12 cellular contexts compared by ENCODE assay signal in genomic region chr1:159091547-159092397, GRCh38. TPM values are rescaled to one million over a fixed set of nuclear protein-coding genes. Genes with fewer than 3 reads are reported as not detected.
DNase-seq lines count a peak whose midpoint lies in the region; ATAC-seq and TF ChIP-seq lines count a peak whose summit lies in the region.
"Had no signal": no experiment of that assay in that cellular context is flagged by ENCODE, and none has a peak within 500 bp of the region (broad histone marks: within the 10 kb centered on the region; RNA-seq: fewer than 3 reads in every experiment).

No MANE protein-coding gene starts in this region.

- peaks cover 2% of the 10 kb centered on the region for H3K27me3 Mint-ChIP-seq in activated CD4-positive, alpha-beta T cell treated with anti-CD3 and anti-CD28 coated beads for 36 hours

- H3K4me1 Mint-ChIP-seq in activated CD4-positive, alpha-beta T cell treated with anti-CD3 and anti-CD28 coated beads for 36 hours = peaks cover 51% of the 10 kb centered on the region

- no peaks in the 10 kb centered on the region for H3K27me3 ChIP-seq in smooth muscle cell (ENCODE audit: low read depth)

- no peaks in the 10 kb centered on the region for H3K36me3 ChIP-seq in smooth muscle cell (ENCODE audit: low read depth)

- H3F3A ChIP-seq in smooth muscle cell (ENCODE audit: low read depth) = peaks cover 9% of the 10 kb centered on the region

- H3K27ac ChIP-seq in smooth muscle cell (ENCODE audit: low read depth) = peak overlapping the region; percentile 81

- CTCF ChIA-PET in activated CD4-positive, alpha-beta T cell treated with anti-CD3 and anti-CD28 coated beads for 36 hours (lab: Charles Lee) = interaction anchor here (0.5 to 5.2 kb wide), 2 partner anchors 15 to 302 kb away, joined by 3 to 76 read pairs; partner anchors contain the start of gene AIM2

- POLR2A ChIA-PET in activated CD4-positive, alpha-beta T cell treated with anti-CD3 and anti-CD28 coated beads for 36 hours (lab: Charles Lee) = interaction anchor here (4.1 kb wide), 1 partner anchor 14 kb away, joined by 61 read pairs; the partner anchor contains the start of gene AIM2

- no peaks in the 10 kb centered on the region for H3K9me3 ChIP-seq in smooth muscle cell (replicated peaks; ENCODE audit: low read depth)

- H3K4me1 ChIP-seq in smooth muscle cell (ENCODE audit: low read depth) = no peaks in the 10 kb centered on the region

- ATAC-seq in activated CD4-positive, alpha-beta T cell treated with anti-CD3 and anti-CD28 coated beads for 36 hours = peak; percentile 75
- no peak for ATAC-seq in GM18867 (IDR thresholded peaks at IDR 0.05; ENCODE audit: unreplicated experiment)

- H3K9ac ChIP-seq in smooth muscle cell (ENCODE audit: low read depth) = no peak overlapping the region

- no peaks in the 10 kb centered on the region for H3K36me3 Mint-ChIP-seq in activated CD4-positive, alpha-beta T cell treated with anti-CD3 and anti-CD28 coated beads for 36 hours (ENCODE audit: low read depth)

- no peaks in the 10 kb centered on the region for H3K9me3 Mint-ChIP-seq in activated CD4-positive, alpha-beta T cell treated with anti-CD3 and anti-CD28 coated beads for 36 hours (ENCODE audit: low read depth)

- no peaks in the 10 kb centered on the region for H3K79me2 ChIP-seq in smooth muscle cell (ENCODE audit: low read depth)

- H3K4me2 ChIP-seq in smooth muscle cell = peak overlapping the region; percentile 27

- no peak for TF ChIP-seq CTCF in smooth muscle cell (IDR thresholded peaks at IDR 0.05; ENCODE audit: borderline replicate concordance, insufficient read depth, poor library complexity, severe bottlenecking)

- H3K27ac Mint-ChIP-seq in activated CD4-positive, alpha-beta T cell treated with anti-CD3 and anti-CD28 coated beads for 36 hours = peak overlapping the region; percentile 25

- 71% methylated on average over 2 of the region's 2 CpGs for WGBS in smooth muscle cell (ENCODE audit: low lambda C conversion rate)

- intact Hi-C loops in activated CD4-positive, alpha-beta T cell treated with anti-CD3 and anti-CD28 coated beads for 36 hours (cut with DNase I, micrococcal nuclease) = loop anchor here in 1 of 2 experiments (1.0 to 2.0 kb wide), 2 partner anchors 31 to 122 kb away; no protein-coding TSS in a partner anchor

- H2AFZ ChIP-seq in smooth muscle cell (ENCODE audit: low read depth) = no peak overlapping the region

- H3K4me3 ChIP-seq in smooth muscle cell = no peak overlapping the region
- H3K4me3 ChIP-seq: lung had no signal

- H3K4me3 Mint-ChIP-seq in activated CD4-positive, alpha-beta T cell treated with anti-CD3 and anti-CD28 coated beads for 36 hours = no peak overlapping the region

- peak; percentile 59 for DNase-seq in activated CD4-positive, alpha-beta T cell treated with anti-CD3 and anti-CD28 coated beads for 36 hours
- DNase-seq in activated CD4-positive, alpha-beta T cell treated with anti-CD3 and anti-CD28 coated beads, Interleukin-2, amount 50 U/mL, for 4 hours = no peak
- peak; percentile 97 for DNase-seq in SIG-M5 treated with dmso at 0.1 percent for 504 hours (lab: John Stamatoyannopoulos, UW; ENCODE audit: unreplicated experiment)
- DNase-seq in dermis blood vessel endothelial cell = peak; percentile 61
- DNase-seq in smooth muscle cell (lab: John Stamatoyannopoulos, UW; ENCODE audit: unreplicated experiment) = no peak
- no peak for DNase-seq in RPMI8226
- DNase-seq in iPS-NIHi11 (ENCODE audit: low spot score) = no peak
- DNase-seq: ACHN, NCI-H1417 had no signal

- no peaks in the 10 kb centered on the region for H4K20me1 ChIP-seq in smooth muscle cell (ENCODE audit: low read depth)

RNA-seq across cellular contexts. Expression of gene AIM2, which starts 15.2 kb away (rescaled TPM):
- total RNA-seq in activated CD4-positive, alpha-beta T cell treated with anti-CD3 and anti-CD28 coated beads for 36 hours = 10 to 100 TPM; 65.6 to 67.6 TPM
- not detected in 2 replicates for total RNA-seq in dermis blood vessel endothelial cell
- 1.2 and 3.8 TPM in 2 replicates for total RNA-seq in smooth muscle cell
- 0.43 and 0.87 TPM in 2 replicates for polyA plus RNA-seq in smooth muscle cell
- total RNA-seq: chondrocyte had no signal

Comparison
In these comparisons a context has a peak if more than half of its experiments do, and no peak if none do; other contexts are left out.
1. DNase-seq: peak in activated CD4-positive, alpha-beta T cell treated with anti-CD3 and anti-CD28 coated beads for 36 hours (single experiment), SIG-M5 treated with dmso at 0.1 percent for 504 hours (single experiment) and dermis blood vessel endothelial cell (single experiment); none in activated CD4-positive, alpha-beta T cell treated with anti-CD3 and anti-CD28 coated beads, Interleukin-2, amount 50 U/mL, for 4 hours (0 of 2), smooth muscle cell (single experiment), RPMI8226 (single experiment) and iPS-NIHi11 (single experiment).
2. RNA of gene AIM2, which starts 15.2 kb away (total RNA-seq): 65.6 to 67.6 TPM in activated CD4-positive, alpha-beta T cell treated with anti-CD3 and anti-CD28 coated beads for 36 hours; 1.2 to 3.8 TPM in smooth muscle cell and not detected in dermis blood vessel endothelial cell; every median in the first group is over 10 times any median in the second.